Comparison of ENCODE assay signal across 8 cellular contexts in genomic region chr1:27643626-27644368, GRCh38. TPM values are rescaled to one million over a fixed set of nuclear protein-coding genes. Genes with fewer than 3 reads are reported as not detected.
DNase-seq lines count a peak whose midpoint lies in the region; ATAC-seq and TF ChIP-seq lines count a peak whose summit lies in the region.

No MANE protein-coding gene starts in this region.

- POLR2A ChIA-PET in AG04449 (lab: Yijun Ruan, JAX), result no interaction called here

- no peak for DNase-seq in AG04449 (ENCODE audit: low read depth, low spot score)
- DNase-seq in GM19238 (ENCODE audit: insufficient read length, low spot score), result peak; percentile 65
- peak; percentile 32 to 59 for DNase-seq in NOMO-1 (lab: John Stamatoyannopoulos, UW; ENCODE audit: unreplicated experiment in 2 of 2)
- DNase-seq in activated CD8-positive, alpha-beta memory T cell treated with anti-CD3 and anti-CD28 coated beads, Interleukin-2, amount 50 U/mL, for 4 hours, result peak; percentile 73
- no peak for DNase-seq in epithelial cell of proximal tubule (ENCODE audit: low read depth)
- DNase-seq in omental fat pad (ENCODE audit: low spot score), result no peak
- no peak for DNase-seq in hippocampal formation (lab: John Stamatoyannopoulos, UW)

- no peak overlapping the region for H3K4me3 ChIP-seq in AG04449 (ENCODE audit: low read depth, low read length)
- H3K4me3 ChIP-seq in epithelial cell of proximal tubule (ENCODE audit: low read depth, low read length), result no peak overlapping the region

- CTCF ChIA-PET in AG04449 (lab: Yijun Ruan, JAX), result interaction anchor here (0.6 to 2.1 kb wide), 16 partner anchors 9 to 87 kb away, joined by 3 to 36 read pairs (median 4); partner anchors contain the start of genes FAM76A and IFI6

- peak; percentile 79 for TF ChIP-seq CTCF in AG04449 (IDR thresholded peaks at IDR 0.05; ENCODE audit: insufficient read depth, low read length, missing control alignments)
- TF ChIP-seq CTCF in epithelial cell of proximal tubule (conservative IDR thresholded peaks at IDR 0.05; ENCODE audit: low read depth, low read length), result peak; percentile 87
- peak in 1 of 3 donors; percentile 25 for TF ChIP-seq CTCF in omental fat pad (IDR thresholded peaks at IDR 0.05)

- ATAC-seq in omental fat pad (ENCODE audit: low FRiP score) (peak; percentile 43), HG03520 (IDR thresholded peaks at IDR 0.05; ENCODE audit: unreplicated experiment) (no peak)

RNA-seq across cellular contexts. Expression of gene FGR, which starts 8.8 kb away (rescaled TPM):
- not detected in 2 replicates for total RNA-seq in epithelial cell of proximal tubule
- 100 to 1,000 TPM in 2 of 4 donors, 10 to 100 TPM in 2; 18.8 to 131 (median 77.6) TPM for total RNA-seq in omental fat pad

RNA-seq across cellular contexts. Expression of gene IFI6, which starts 28.2 kb away (rescaled TPM):
- total RNA-seq in epithelial cell of proximal tubule, result 6.4 and 28.3 TPM in 2 replicates
- total RNA-seq in omental fat pad, result 10 to 100 TPM; 28.2 to 88.4 (median 69.6) TPM

RNA-seq across cellular contexts. Expression of gene AHDC1, which starts 39.9 kb away (rescaled TPM):
- total RNA-seq in epithelial cell of proximal tubule (7.2 and 10.8 TPM in 2 replicates), omental fat pad (10 to 100 TPM in 1 of 4 donors, 1 to 10 TPM in 3; 7.5 to 12.9 (median 8.2) TPM)

Comparison
In these comparisons a context has a peak if more than half of its experiments do, and no peak if none do; other contexts are left out.
1. DNase-seq: peak in GM19238 (single experiment), NOMO-1 (2 of 2) and activated CD8-positive, alpha-beta memory T cell treated with anti-CD3 and anti-CD28 coated beads, Interleukin-2, amount 50 U/mL, for 4 hours (single experiment); none in AG04449 (single experiment), epithelial cell of proximal tubule (single experiment), omental fat pad (single experiment) and hippocampal formation (0 of 2).
2. RNA of gene FGR, which starts 8.8 kb away (total RNA-seq): 18.8 to 131 TPM in omental fat pad; not detected in epithelial cell of proximal tubule; every median in the first group is over 10 times any median in the second.